ENCODE assay signal across 7 cellular contexts in the genomic region with DNA sequence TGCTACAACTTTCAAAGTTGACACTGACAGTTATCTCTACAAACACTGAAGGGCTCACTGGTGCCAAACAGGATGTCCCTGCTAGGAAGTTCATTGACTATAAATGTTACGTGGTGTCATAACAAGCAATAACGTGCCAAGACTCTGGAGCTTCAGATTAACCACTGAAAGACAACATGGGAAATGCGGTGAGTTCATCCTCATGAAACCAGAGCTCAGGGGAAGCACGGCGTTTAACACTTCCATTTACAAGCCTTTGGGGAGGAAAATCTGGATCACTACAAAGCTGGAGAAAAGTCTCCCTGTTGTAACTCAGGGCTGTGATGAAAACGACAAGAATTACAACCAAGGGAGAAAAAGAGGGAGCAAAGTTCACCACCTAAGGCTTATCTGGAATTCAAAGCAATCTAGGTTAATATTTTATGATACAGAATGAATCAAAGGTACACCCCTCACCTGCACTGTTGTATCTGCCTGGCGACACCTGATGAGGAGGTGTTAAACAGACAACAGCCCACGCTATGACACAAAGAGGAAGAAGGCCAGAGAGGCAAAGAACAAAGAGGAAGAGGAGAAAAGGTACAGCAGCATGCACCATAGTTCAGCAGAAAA. TPM values are rescaled to one million over a fixed set of nuclear protein-coding genes. Genes with fewer than 3 reads are reported as not detected.
DNase-seq lines count a peak whose midpoint lies in the region; ATAC-seq and TF ChIP-seq lines count a peak whose summit lies in the region.

No MANE protein-coding gene starts in this region.

- H3K27ac ChIP-seq in trophoblast cell (ENCODE audit: low read depth, low read length), result no peak overlapping the region

- ATAC-seq in GM18867 (IDR thresholded peaks at IDR 0.05; ENCODE audit: unreplicated experiment), result peak; percentile 36
- ATAC-seq in HG03442 (IDR thresholded peaks at IDR 0.05; ENCODE audit: unreplicated experiment), result peak; percentile 19
- ATAC-seq in activated B cell treated with CpG ODN at 0.5 μM for 24 hours (ENCODE audit: low read depth), result peak; percentile 51

- TF ChIP-seq CTCF in activated B cell treated with CpG ODN at 0.5 μM for 24 hours (IDR thresholded peaks at IDR 0.05), result no peak

- no peak overlapping the region for H3K4ac ChIP-seq in trophoblast cell (ENCODE audit: low read depth, low read length)

- no peak overlapping the region for H4K12ac ChIP-seq in trophoblast cell (ENCODE audit: low read depth, low read length)

- WGBS in trophoblast cell (ENCODE audit: extremely low coverage, insufficient coverage, insufficient read length), result no CpG with 5 or more reads among the region's 8 CpGs

- CTCF ChIA-PET in activated B cell treated with CpG ODN at 0.5 μM for 24 hours (lab: Charles Lee), result interaction anchor here (0.7 to 5.7 kb wide), 20 partner anchors 8 to 1110 kb away, joined by 3 to 113 read pairs (median 6); no protein-coding TSS in a partner anchor

- no peaks in the 10 kb centered on the region for H3K79me2 ChIP-seq in trophoblast cell (ENCODE audit: control insufficient read depth, insufficient read depth, low read length, poor library complexity)

- H2BK5ac ChIP-seq in trophoblast cell (ENCODE audit: low read depth, low read length, poor library complexity), result no peak overlapping the region

- no peak overlapping the region for H2AK5ac ChIP-seq in trophoblast cell (ENCODE audit: low read length)

- H3K4me3 ChIP-seq in trophoblast cell (ENCODE audit: low read depth, low read length), result no peak overlapping the region

- H3K4me3 Mint-ChIP-seq in activated B cell treated with CpG ODN at 0.5 μM for 24 hours, result no peak overlapping the region

- no peaks in the 10 kb centered on the region for H3K27me3 Mint-ChIP-seq in activated B cell treated with CpG ODN at 0.5 μM for 24 hours

- no peak overlapping the region for H2BK12ac ChIP-seq in trophoblast cell (ENCODE audit: low read length)

- no peak for DNase-seq in activated B cell treated with CpG ODN at 0.5 μM for 24 hours
- DNase-seq in lung microvascular endothelial cell (ENCODE audit: low read depth in 2 of 2), result peak; percentile 80 to 98
- no peak for DNase-seq in trophoblast cell
- no peak for DNase-seq in amniotic stem cell (lab: John Stamatoyannopoulos, UW)
- DNase-seq in NK-92 (lab: John Stamatoyannopoulos, UW; ENCODE audit: unreplicated experiment), result no peak

- H3K4me1 ChIP-seq in trophoblast cell (ENCODE audit: control insufficient read depth in 1 of 2, insufficient read depth in 2 of 2, low read length in 2 of 2), result no peaks in the 10 kb centered on the region

- H4K91ac ChIP-seq in trophoblast cell (ENCODE audit: low read depth, low read length), result no peak overlapping the region

- H3K9me3 ChIP-seq in trophoblast cell (ENCODE audit: insufficient read depth, low read depth, low read length), result no peaks in the 10 kb centered on the region

- peaks cover 26% of the 10 kb centered on the region for H3K36me3 Mint-ChIP-seq in activated B cell treated with CpG ODN at 0.5 μM for 24 hours (ENCODE audit: low read depth)

- H3K14ac ChIP-seq in trophoblast cell (ENCODE audit: low read length), result no peak overlapping the region

- no peak overlapping the region for H3K27ac Mint-ChIP-seq in activated B cell treated with CpG ODN at 0.5 μM for 24 hours

- POLR2A ChIA-PET in activated B cell treated with CpG ODN at 0.5 μM for 24 hours (lab: Charles Lee), result no interaction called here

- no peaks in the 10 kb centered on the region for H3K27me3 ChIP-seq in trophoblast cell (ENCODE audit: insufficient read depth, low read length)

- no peaks in the 10 kb centered on the region for H3K9me3 Mint-ChIP-seq in activated B cell treated with CpG ODN at 0.5 μM for 24 hours

- H2BK120ac ChIP-seq in trophoblast cell (ENCODE audit: insufficient read depth, low read length, poor library complexity), result no peak overlapping the region

- H3K9ac ChIP-seq in trophoblast cell (ENCODE audit: low read length), result no peak overlapping the region

- H4K8ac ChIP-seq in trophoblast cell (ENCODE audit: low read depth, low read length), result no peak overlapping the region

- no peak overlapping the region for H3K4me2 ChIP-seq in trophoblast cell (ENCODE audit: low read length)

- H3K18ac ChIP-seq in trophoblast cell (ENCODE audit: low read length), result no peak overlapping the region

- intact Hi-C loops in activated B cell treated with CpG ODN at 0.5 μM for 24 hours (cut with micrococcal nuclease), result loop anchor here (5.0 kb wide), 4 partner anchors 64 to 739 kb away; no protein-coding TSS in a partner anchor

- H3K4me1 Mint-ChIP-seq in activated B cell treated with CpG ODN at 0.5 μM for 24 hours, result peaks cover 9% of the 10 kb centered on the region

- peaks cover 2% of the 10 kb centered on the region for H3K79me1 ChIP-seq in trophoblast cell (ENCODE audit: low read length)

- no peaks in the 10 kb centered on the region for H3K36me3 ChIP-seq in trophoblast cell (ENCODE audit: control insufficient read depth in 1 of 2, insufficient read depth in 2 of 2, low read length in 2 of 2)

- H3K23ac ChIP-seq in trophoblast cell (ENCODE audit: low read length), result no peak overlapping the region

- H2AFZ ChIP-seq in trophoblast cell (ENCODE audit: insufficient read depth, low read length, poor library complexity), result no peak overlapping the region

RNA-seq across cellular contexts. Expression of gene SHQ1, which starts 27.0 kb away (rescaled TPM):
- 21.2 and 25.3 TPM in 2 replicates for total RNA-seq in activated B cell treated with CpG ODN at 0.5 μM for 24 hours
- total RNA-seq in lung microvascular endothelial cell, result 9.8 and 11.3 TPM in 2 replicates
- polyA plus RNA-seq in trophoblast cell (2013), result 10.1 and 10.5 TPM in 2 replicates

Comparison
In these comparisons a context has a peak if more than half of its experiments do, and no peak if none do; other contexts are left out.
1. DNase-seq: peak in lung microvascular endothelial cell (2 of 2); none in activated B cell treated with CpG ODN at 0.5 μM for 24 hours (single experiment), trophoblast cell (0 of 2), amniotic stem cell (single experiment) and NK-92 (single experiment).
2. Peak in every context shown above with its lines, with median percentiles within 50 percentile points of each other: ATAC-seq.